17 cellular contexts compared by ENCODE assay signal in the genomic region with DNA sequence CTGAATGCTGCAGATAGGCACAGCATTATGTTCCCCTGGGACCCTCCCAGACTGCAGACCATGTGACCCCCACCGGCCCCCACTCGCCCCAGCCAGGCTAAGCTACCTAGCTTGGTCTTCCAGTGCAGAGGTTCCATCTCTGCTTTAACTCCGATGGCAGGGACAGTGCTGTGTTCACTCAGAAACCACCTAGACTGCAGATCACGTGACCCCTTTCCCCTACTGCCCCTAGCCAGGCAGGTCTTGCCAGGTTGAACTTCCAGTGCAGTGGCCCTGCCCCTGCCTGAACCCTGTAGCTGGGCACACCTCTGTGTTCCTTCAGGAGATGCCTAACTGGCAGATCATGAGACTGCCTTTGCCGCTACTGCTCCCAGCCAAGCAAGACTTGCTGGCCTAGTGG.
DNase-seq lines count a peak whose midpoint lies in the region; ATAC-seq, FAIRE-seq and TF ChIP-seq lines count a peak whose summit lies in the region.
"Had no signal": no experiment of that assay in that cellular context is flagged by ENCODE, and none has a peak within 500 bp of the region (broad histone marks: within the 10 kb centered on the region; RNA-seq: fewer than 3 reads in every experiment).

No MANE protein-coding gene starts in this region.

- H3K4me2 ChIP-seq in IMR-90 (ENCODE audit: low read depth, low read length): no peak overlapping the region
- no peak overlapping the region for H3K4me2 ChIP-seq in OCI-LY3 (ENCODE audit: low read length)
- H3K4me2 ChIP-seq in HepG2 (ENCODE audit: low read depth, low read length): no peak overlapping the region

- H3K79me1 ChIP-seq in IMR-90 (ENCODE audit: low read depth in 1 of 2, low read length in 2 of 2): no peaks in the 10 kb centered on the region

- TF ChIP-seq POLR2A in IMR-90 (IDR thresholded peaks at IDR 0.05; ENCODE audit: low read depth, low read length) (no peak), HepG2 (IDR thresholded peaks at IDR 0.05; ENCODE audit: insufficient read depth in 1 of 2, low read depth in 2 of 2, low read length in 2 of 2) (no peak), gastroesophageal sphincter (IDR thresholded peaks at IDR 0.05) (no peak)

- H3K36me3 ChIP-seq in IMR-90 (ENCODE audit: control insufficient read depth, insufficient read depth, low read length) (no peaks in the 10 kb centered on the region), OCI-LY3 (replicated peaks; ENCODE audit: low read depth, low read length) (no peaks in the 10 kb centered on the region), HepG2 (replicated peaks in 1 of 2; ENCODE audit: control insufficient read depth in 1 of 2, insufficient read depth in 2 of 2, low read length in 2 of 2) (no peaks in the 10 kb centered on the region), gastroesophageal sphincter (no peaks in the 10 kb centered on the region)
- H3K36me3 ChIP-seq: BE2C had no signal

- no peak overlapping the region for H2AK9ac ChIP-seq in IMR-90 (replicated peaks; ENCODE audit: low read depth, low read length, poor library complexity)

- TF ChIP-seq EP300 in HepG2 (IDR thresholded peaks at IDR 0.05; ENCODE audit: low read depth in 2 of 2, low read length in 2 of 2): no peak
- no peak for TF ChIP-seq EP300 in HepG2 (CRISPR knock-in tag; IDR thresholded peaks at IDR 0.05; ENCODE audit: borderline replicate concordance)
- no peak for TF ChIP-seq EP300 in gastroesophageal sphincter (IDR thresholded peaks at IDR 0.05)

- dilution Hi-C loops in IMR-90 (cut with HindIII; ENCODE audit: low sequenced_read_pairs, unreplicated experiment): no loop called here

- BruUV-seq in IMR-90 (replicated peaks; lab: Mats Ljungman, UMichigan): no TSS peak
- BruUV-seq in HepG2 (replicated peaks; lab: Mats Ljungman, UMichigan): no TSS peak

- peak overlapping the region; percentile 84 for H2BK5ac ChIP-seq in IMR-90 (ENCODE audit: low read depth, low read length, poor library complexity, severe bottlenecking)

- H4K91ac ChIP-seq in IMR-90 (ENCODE audit: insufficient read depth, low read depth, low read length): peak overlapping the region; percentile 85

- intact Hi-C loops in IMR-90 (cut with micrococcal nuclease) (no loop called here), HepG2 (cut with micrococcal nuclease; ENCODE audit: unreplicated experiment) (no loop called here)

- POLR2A ChIA-PET in IMR-90 (lab: Charles Lee; ENCODE audit: unreplicated experiment): no interaction called here
- POLR2A ChIA-PET in HepG2 (lab: Yijun Ruan, JAX): no interaction called here

- H4K20me1 ChIP-seq in IMR-90 (ENCODE audit: insufficient read depth, low read length): no peaks in the 10 kb centered on the region
- no peaks in the 10 kb centered on the region for H4K20me1 ChIP-seq in OCI-LY3 (ENCODE audit: insufficient read depth, low read length)
- H4K20me1 ChIP-seq in HepG2 (ENCODE audit: insufficient read depth, low read length): no peaks in the 10 kb centered on the region

- FAIRE-seq in HepG2 (lab: Jason Lieb, UNC): no peak
- FAIRE-seq in urothelium cell line (lab: Jason Lieb, UNC): peak; percentile 58
- FAIRE-seq: D721Med had no signal

- TF ChIP-seq RAD21 in IMR-90 (IDR thresholded peaks at IDR 0.05; ENCODE audit: low read length): no peak
- TF ChIP-seq RAD21 in HepG2 (CRISPR knock-in tag; IDR thresholded peaks at IDR 0.05): no peak

- H4K8ac ChIP-seq in IMR-90 (ENCODE audit: low read depth in 2 of 2, low read length in 2 of 2): peak overlapping the region; percentile 50 to 51; a peak in 3 of 4 replicates

- H2BK15ac ChIP-seq in IMR-90 (ENCODE audit: low read depth, low read length): peak overlapping the region; percentile 81; the same call in 2 of the 3 replicates

- H4K5ac ChIP-seq in IMR-90 (ENCODE audit: low read depth, low read length): peak overlapping the region; percentile 21; the same call in 1 of the 2 replicates

- H2AFZ ChIP-seq in IMR-90 (replicated peaks; ENCODE audit: low read length, poor library complexity): peak overlapping the region; percentile 13
- peak overlapping the region; percentile 74 for H2AFZ ChIP-seq in OCI-LY3 (ENCODE audit: low read depth, low read length)
- H2AFZ ChIP-seq in HepG2 (ENCODE audit: low read length): no peak overlapping the region

- H3K79me2 ChIP-seq in OCI-LY3 (ENCODE audit: low read length): no peaks in the 10 kb centered on the region
- H3K79me2 ChIP-seq in HepG2 (ENCODE audit: insufficient read depth, low read length): no peaks in the 10 kb centered on the region

- peak overlapping the region; percentile 95 for H2BK120ac ChIP-seq in IMR-90 (ENCODE audit: low read depth, low read length)

- H3K18ac ChIP-seq in IMR-90 (ENCODE audit: low read depth, low read length): peak overlapping the region; percentile 39; the same call in 1 of the 2 replicates

- peak overlapping the region; percentile 90 for H3K4ac ChIP-seq in IMR-90 (ENCODE audit: low read depth, low read length)

- peak overlapping the region; percentile 96 for H2AK5ac ChIP-seq in IMR-90 (ENCODE audit: low read depth, low read length)

- H2BK20ac ChIP-seq in IMR-90 (ENCODE audit: low read depth, low read length): peak overlapping the region; percentile 93

- ATAC-seq in IMR-90 (ENCODE audit: low read depth) (no peak), HepG2 (no peak), gastroesophageal sphincter (no peak)

- H3K56ac ChIP-seq in IMR-90 (ENCODE audit: extremely low read depth, insufficient read depth, low read length): no peak overlapping the region

- H3K27ac ChIP-seq in IMR-90 (ENCODE audit: insufficient read depth, low read length) (0 out of 2 replicates have a peak overlapping the region, but pooled peaks have one; percentile 1), OCI-LY3 (ENCODE audit: low read length) (no peak overlapping the region), HepG2 (ENCODE audit: extremely low read length, insufficient read depth, low read length) (no peak overlapping the region), gastroesophageal sphincter (no peak overlapping the region)

- H3K27me3 ChIP-seq in IMR-90 (ENCODE audit: control insufficient read depth, insufficient read depth, low read length) (no peaks in the 10 kb centered on the region), OCI-LY3 (ENCODE audit: low read depth, low read length) (no peaks in the 10 kb centered on the region), HepG2 (ENCODE audit: control insufficient read depth in 1 of 2, insufficient read depth in 2 of 2, low read length in 2 of 2) (no peaks in the 10 kb centered on the region), gastroesophageal sphincter (no peaks in the 10 kb centered on the region)
- H3K27me3 ChIP-seq: BE2C had no signal

- H3K9me3 ChIP-seq in IMR-90 (ENCODE audit: control insufficient read depth, insufficient read depth, low read length) (no peaks in the 10 kb centered on the region), OCI-LY3 (ENCODE audit: insufficient read depth, low read length) (no peaks in the 10 kb centered on the region), HepG2 (ENCODE audit: low read length) (peaks cover 8% of the 10 kb centered on the region; the same call in 1 of the 2 replicates), gastroesophageal sphincter (peaks cover 0 to 6% (median 0%) of the 10 kb centered on the region in 3 donors)
- H3K9me3 ChIP-seq: BE2C had no signal

- WGBS in IMR-90 (ENCODE audit: extremely low coverage in 2 of 2, insufficient read length in 1 of 2), 2 experiments: 100% methylated on average over 1 of the region's 5 CpGs; no CpG with 5 or more reads in 1 of the 2 experiments
- WGBS in HepG2 (ENCODE audit: low lambda C conversion rate): 80% methylated on average over 2 of the region's 5 CpGs
- 100% methylated on average over 1 of the region's 5 CpGs; no CpG with 5 or more reads in 1 of the 2 donors for WGBS in gastroesophageal sphincter (ENCODE audit: low coverage in 1 of 2), 2 donors

- in situ Hi-C loops in IMR-90 (cut with MboI; ENCODE audit: low sequenced_read_pairs) (no loop called here), HepG2 (cut with HindIII; ENCODE audit: extremely low pct_ligation_motif_present, low pct_unique_long_range_greater_than_20kb) (no loop called here)

- H3K4me3 ChIP-seq in IMR-90 (ENCODE audit: insufficient read depth, low read depth, low read length) (no peak overlapping the region), OCI-LY3 (ENCODE audit: low read length) (no peak overlapping the region), HepG2 (replicated peaks in 1 of 3; ENCODE audit: insufficient read depth in 1 of 3, low read depth in 2 of 3, low read length in 3 of 3) (no peak overlapping the region), gastroesophageal sphincter (no peak overlapping the region)

- CTCF ChIA-PET in IMR-90 (lab: Yijun Ruan, JAX): no interaction called here
- CTCF ChIA-PET in HepG2 (lab: Yijun Ruan, JAX; ENCODE audit: low intra/inter-chr PET ratio, low total read pairs): no interaction called here

- TF ChIP-seq CTCF in IMR-90 (conservative IDR thresholded peaks at IDR 0.05; ENCODE audit: low read depth, low read length): no peak
- TF ChIP-seq CTCF in OCI-LY3 (IDR thresholded peaks at IDR 0.05; ENCODE audit: low read depth, low read length): no peak
- no peak for TF ChIP-seq CTCF in HepG2 (CRISPR knock-in tag; IDR thresholded peaks at IDR 0.05)
- TF ChIP-seq CTCF in gastroesophageal sphincter (IDR thresholded peaks at IDR 0.05): no peak

- H3K4me1 ChIP-seq in IMR-90 (ENCODE audit: control insufficient read depth, insufficient read depth, low read length): no peaks in the 10 kb centered on the region; the same call in 1 of the 2 replicates
- H3K4me1 ChIP-seq in OCI-LY3 (ENCODE audit: low read length): peaks cover 8% of the 10 kb centered on the region
- no peaks in the 10 kb centered on the region for H3K4me1 ChIP-seq in HepG2 (ENCODE audit: insufficient read depth, low read length)
- no peaks in the 10 kb centered on the region for H3K4me1 ChIP-seq in gastroesophageal sphincter
- H3K4me1 ChIP-seq: BE2C, Caco-2 had no signal

- peak overlapping the region; percentile 78; the same call in 1 of the 2 replicates for H3K23ac ChIP-seq in IMR-90 (ENCODE audit: low read depth, low read length)

- DNase-seq in IMR-90 (no peak), HepG2 (ENCODE audit: low spot score) (no peak), urothelium cell line (ENCODE audit: low spot score) (no peak), NCI-H1048 (lab: John Stamatoyannopoulos, UW) (no peak), NCI-H345 treated with DMSO at 0.1 percent for 48 hours (lab: John Stamatoyannopoulos, UW; ENCODE audit: unreplicated experiment) (no peak)
- DNase-seq: BE2C; C1 segment of cervical spinal cord; Caco-2; CD4-positive, alpha-beta T cell; DMS153; DMS79; GF-D8; GOT3; H9 had no signal

- peak overlapping the region; percentile 74 for H3K14ac ChIP-seq in IMR-90 (replicated peaks; ENCODE audit: low read depth, low read length)

- no peak overlapping the region for H3K9ac ChIP-seq in IMR-90 (ENCODE audit: low read depth, low read length)
- H3K9ac ChIP-seq in OCI-LY3 (ENCODE audit: low read length): no peak overlapping the region
- H3K9ac ChIP-seq in HepG2 (ENCODE audit: insufficient read depth, low read depth, low read length): no peak overlapping the region

- no peaks in the 10 kb centered on the region for H3K9me1 ChIP-seq in IMR-90 (ENCODE audit: insufficient read depth, low read length)

TF ChIP-seq in IMR-90, 13 proteins besides CTCF, POLR2A, EP300 and RAD21 (continues in another document):
- no peak for TF ChIP-seq MAFK (IDR thresholded peaks at IDR 0.05; ENCODE audit: low read depth, low read length)
- no peak for TF ChIP-seq RFX5 (IDR thresholded peaks at IDR 0.05; ENCODE audit: low read depth, low read length)

TF ChIP-seq in HepG2, 621 proteins besides CTCF, POLR2A, EP300 and RAD21 (continues in another document):
- no peak for TF ChIP-seq BRD4 (CRISPR knock-in tag; IDR thresholded peaks at IDR 0.05)
